Comparison of ENCODE assay signal across 8 cellular contexts in genomic region chr1:212432706-212433576, GRCh38. TPM values are rescaled to one million over a fixed set of nuclear protein-coding genes. Genes with fewer than 3 reads are reported as not detected.
A peak's percentile ranks its signal among the peaks of the same experiment; 100 is the strongest.
DNase-seq lines count a peak whose midpoint lies in the region; ATAC-seq and TF ChIP-seq lines count a peak whose summit lies in the region.

NENF (plus strand) TSS chr1:212432920; CDS start chr1:212432944, 24 bp downstream.

- H3K27me3 ChIP-seq in GM23248 (replicated peaks; ENCODE audit: insufficient read depth) (no peaks in the 10 kb centered on the region), thoracic aorta (replicated peaks; ENCODE audit: insufficient read depth) (no peaks in the 10 kb centered on the region)

- 0 to 1% methylated on average over 24 to 56 of the region's 86 CpGs for WGBS in GM23248 (ENCODE audit: low coverage in 1 of 2, low lambda C conversion rate in 2 of 2, missing lambda C conversion rate in 2 of 2), 2 experiments

- ATAC-seq in thoracic aorta (ENCODE audit: insufficient number of reproducible peaks, low FRiP score, low read depth), result peak; percentile 78

- no peaks in the 10 kb centered on the region for H3K27me3 Mint-ChIP-seq in activated naive CD4-positive, alpha-beta T cell treated with anti-CD3 and anti-CD28 coated beads, Interleukin-2, amount 50 U/mL, for 24 hours
- no peaks in the 10 kb centered on the region for H3K27me3 Mint-ChIP-seq in osteocyte (ENCODE audit: unreplicated experiment)

- H3K36me3 ChIP-seq in GM23248 (ENCODE audit: low read depth) (no peaks in the 10 kb centered on the region), SK-N-MC (ENCODE audit: insufficient read depth, low read length) (no peaks in the 10 kb centered on the region), thoracic aorta (no peaks in the 10 kb centered on the region)

- no peaks in the 10 kb centered on the region for H4K20me1 ChIP-seq in GM23248 (ENCODE audit: insufficient read depth)

- peak within 1 kb of the TSS; percentile 3 for H3K27ac Mint-ChIP-seq in activated naive CD4-positive, alpha-beta T cell treated with anti-CD3 and anti-CD28 coated beads, Interleukin-2, amount 50 U/mL, for 24 hours
- H3K27ac Mint-ChIP-seq in osteocyte (ENCODE audit: unreplicated experiment), result peak within 1 kb of the TSS; percentile 64

- H3K79me2 ChIP-seq in GM23248 (ENCODE audit: insufficient read depth), result peaks cover 44% of the 10 kb centered on the region

- H3K4me1 ChIP-seq in GM23248 (ENCODE audit: insufficient read depth) (peaks cover 18% of the 10 kb centered on the region), thoracic aorta (ENCODE audit: control insufficient read depth in 1 of 2, low read depth in 2 of 2) (peaks cover 8 to 18% of the 10 kb centered on the region in 2 donors)

- no peaks in the 10 kb centered on the region for H3K9me3 Mint-ChIP-seq in activated naive CD4-positive, alpha-beta T cell treated with anti-CD3 and anti-CD28 coated beads, Interleukin-2, amount 50 U/mL, for 24 hours
- no peaks in the 10 kb centered on the region for H3K9me3 Mint-ChIP-seq in osteocyte (ENCODE audit: unreplicated experiment)

- peak within 1 kb of the TSS; percentile 69 for H3K4me3 ChIP-seq in GM23248
- H3K4me3 ChIP-seq in SK-N-MC, result peak within 1 kb of the TSS; percentile 90
- peak within 1 kb of the TSS; percentile 92 for H3K4me3 ChIP-seq in thoracic aorta

- peak within 1 kb of the TSS; percentile 82 for H3K4me2 ChIP-seq in GM23248 (ENCODE audit: unreplicated experiment)

- peak within 1 kb of the TSS; percentile 81 for H3K4me3 Mint-ChIP-seq in activated naive CD4-positive, alpha-beta T cell treated with anti-CD3 and anti-CD28 coated beads, Interleukin-2, amount 50 U/mL, for 24 hours
- H3K4me3 Mint-ChIP-seq in osteocyte (ENCODE audit: unreplicated experiment), result peak within 1 kb of the TSS; percentile 74

- H2AFZ ChIP-seq in GM23248, result peak within 1 kb of the TSS; percentile 95

- DNase-seq in ELR (ENCODE audit: low read depth) (peak; percentile 90), GM23248 (peak; percentile 97), Kasumi-1 (lab: John Stamatoyannopoulos, UW) (peak; percentile 73 to 77), SK-N-MC (ENCODE audit: low read depth, low spot score) (no peak), glomerular visceral epithelial cell (ENCODE audit: extremely low spot score) (peak; percentile 87), osteocyte (ENCODE audit: extremely low spot score, unreplicated experiment) (peak; percentile 90), thoracic aorta (ENCODE audit: low spot score) (no peak)

- H3F3A ChIP-seq in GM23248 (ENCODE audit: insufficient read depth), result no peaks in the 10 kb centered on the region

- TF ChIP-seq CTCF in osteocyte (IDR thresholded peaks at IDR 0.05) (no peak), thoracic aorta (IDR thresholded peaks at IDR 0.05) (no peak)

- no peaks in the 10 kb centered on the region for H3K36me3 Mint-ChIP-seq in activated naive CD4-positive, alpha-beta T cell treated with anti-CD3 and anti-CD28 coated beads, Interleukin-2, amount 50 U/mL, for 24 hours
- no peaks in the 10 kb centered on the region for H3K36me3 Mint-ChIP-seq in osteocyte (ENCODE audit: unreplicated experiment)

- H3K4me1 Mint-ChIP-seq in activated naive CD4-positive, alpha-beta T cell treated with anti-CD3 and anti-CD28 coated beads, Interleukin-2, amount 50 U/mL, for 24 hours, result peaks cover 36% of the 10 kb centered on the region
- peaks cover 13% of the 10 kb centered on the region for H3K4me1 Mint-ChIP-seq in osteocyte (ENCODE audit: unreplicated experiment)

- in situ Hi-C loops in GM23248 (cut with MboI), result no loop called here

- H3K9me3 ChIP-seq in GM23248 (ENCODE audit: low read depth) (no peaks in the 10 kb centered on the region), SK-N-MC (ENCODE audit: low read depth, low read length) (no peaks in the 10 kb centered on the region), thoracic aorta (no peaks in the 10 kb centered on the region)

- H3K27ac ChIP-seq in GM23248 (peak within 1 kb of the TSS; percentile 31), SK-N-MC (no peak within 1 kb of the TSS), thoracic aorta (peak within 1 kb of the TSS; percentile 79 to 88)

- H3K9ac ChIP-seq in GM23248 (peak within 1 kb of the TSS; percentile 80), SK-N-MC (ENCODE audit: insufficient read length) (peak within 1 kb of the TSS; percentile 85)

- H3K9me2 ChIP-seq in GM23248 (ENCODE audit: insufficient read depth), result no peaks in the 10 kb centered on the region

RNA-seq across cellular contexts. Expression of gene NENF, which starts in this region (rescaled TPM):
- total RNA-seq in GM23248 (2014; rRNA removed; shearing (Covaris generic)), result 63.2 and 86.9 TPM in 2 replicates
- 160 and 162 TPM in 2 replicates for polyA plus RNA-seq in GM23248 (2016; fragmentation: Nextera tagmentation; extraction: Ambion mirVana)
- total RNA-seq in osteocyte (55.9 and 57.8 TPM in 2 replicates), thoracic aorta (100 to 1,000 TPM; 122 to 152 TPM)

Comparison
In these comparisons a context has a peak if more than half of its experiments do, and no peak if none do; other contexts are left out.
1. DNase-seq: peak in ELR (single experiment), GM23248 (single experiment), Kasumi-1 (2 of 2), glomerular visceral epithelial cell (single experiment) and osteocyte (single experiment); none in SK-N-MC (single experiment) and thoracic aorta (single experiment).
2. Peak in every context shown above with its lines, with median percentiles within 50 percentile points of each other: H3K4me3 ChIP-seq.